In genomic region chr1:214429951-214430742, GRCh38 we compare ENCODE assay signal across 23 cellular contexts.
DNase-seq lines count a peak whose midpoint lies in the region; ATAC-seq and TF ChIP-seq lines count a peak whose summit lies in the region.
"Had no signal": no experiment of that assay in that cellular context is flagged by ENCODE, and none has a peak within 500 bp of the region (broad histone marks: within the 10 kb centered on the region; RNA-seq: fewer than 3 reads in every experiment).

No MANE protein-coding gene starts in this region.

- H3K27me3 Mint-ChIP-seq in MCF 10A (ENCODE audit: insufficient read depth, unreplicated experiment), result no peaks in the 10 kb centered on the region
- peaks cover 0 to 11% (median 9%) of the 10 kb centered on the region in 3 donors for H3K27me3 Mint-ChIP-seq in immature natural killer cell (ENCODE audit: low read depth in 3 of 3)
- H3K27me3 Mint-ChIP-seq: CD4-positive, alpha-beta T cell had no signal

- H3K27me3 ChIP-seq in breast epithelium (no peaks in the 10 kb centered on the region), RWPE2 (ENCODE audit: insufficient read depth, poor library complexity, severe bottlenecking) (no peaks in the 10 kb centered on the region), skeletal muscle satellite cell (ENCODE audit: control insufficient read depth, insufficient read depth, low read length) (no peaks in the 10 kb centered on the region)
- H3K27me3 ChIP-seq: cardiac muscle cell, pancreas, vagina had no signal

- no peak overlapping the region for H3K4me3 ChIP-seq in breast epithelium
- no peak overlapping the region for H3K4me3 ChIP-seq in RWPE2 (ENCODE audit: severe bottlenecking)
- H3K4me3 ChIP-seq in skeletal muscle satellite cell (ENCODE audit: low read length), result no peak overlapping the region
- H3K4me3 ChIP-seq: cardiac muscle cell, pancreas, vagina had no signal

- peak overlapping the region; percentile 66 for H3K27ac Mint-ChIP-seq in MCF 10A (ENCODE audit: low read depth, unreplicated experiment)
- H3K27ac Mint-ChIP-seq in immature natural killer cell, result peak overlapping the region in 1 of 6 donors; percentile 26
- H3K27ac Mint-ChIP-seq: CD4-positive, alpha-beta T cell; T-cell had no signal

- TF ChIP-seq POLR2A in breast epithelium (IDR thresholded peaks at IDR 0.05), result no peak

- no peaks in the 10 kb centered on the region for H3K9me3 ChIP-seq in breast epithelium
- H3K9me3 ChIP-seq in RWPE2 (ENCODE audit: severe bottlenecking), result no peaks in the 10 kb centered on the region
- H3K9me3 ChIP-seq in skeletal muscle satellite cell (replicated peaks; ENCODE audit: low read length), result no peaks in the 10 kb centered on the region
- H3K9me3 ChIP-seq: pancreas, vagina had no signal

- H3K4me1 ChIP-seq in breast epithelium (no peaks in the 10 kb centered on the region), RWPE2 (ENCODE audit: insufficient read depth, poor library complexity, severe bottlenecking) (peaks cover 37% of the 10 kb centered on the region), skeletal muscle satellite cell (ENCODE audit: control insufficient read depth, insufficient read depth, low read length) (peaks cover 53% of the 10 kb centered on the region)
- H3K4me1 ChIP-seq: vagina had no signal

- H3K36me3 ChIP-seq in breast epithelium (no peaks in the 10 kb centered on the region), RWPE2 (ENCODE audit: low read depth) (0 out of 2 replicates have a peak, but pooled peaks cover 3% of the 10 kb centered on the region), skeletal muscle satellite cell (ENCODE audit: insufficient read depth, low read length) (peaks cover 4% of the 10 kb centered on the region)
- H3K36me3 ChIP-seq: cardiac muscle cell, pancreas, vagina had no signal

- H3K9ac ChIP-seq in skeletal muscle satellite cell (ENCODE audit: low read depth, low read length), result peak overlapping the region; percentile 37

- intact Hi-C loops in MCF 10A (cut with micrococcal nuclease) (loop anchor here (10.0 kb wide), 1 partner anchor 45 kb away; no protein-coding TSS in a partner anchor), breast epithelium (cut with DNase I; ENCODE audit: low total_unique reads) (no loop called here)

- POLR2A ChIA-PET in MCF 10A (lab: Yijun Ruan, JAX), result interaction anchor here (0.7 to 5.8 kb wide), 9 partner anchors 8 to 120 kb away, joined by 3 to 60 read pairs (median 22); partner anchors contain the start of gene PTPN14

- no peak overlapping the region for H3K27ac ChIP-seq in breast epithelium
- H3K27ac ChIP-seq in RWPE2 (ENCODE audit: poor library complexity, severe bottlenecking), result peak overlapping the region; percentile 90
- H3K27ac ChIP-seq: cardiac muscle cell, pancreas, vagina had no signal

- no peak for TF ChIP-seq CTCF in MCF 10A (IDR thresholded peaks at IDR 0.05; ENCODE audit: unreplicated experiment)
- TF ChIP-seq CTCF in breast epithelium (IDR thresholded peaks at IDR 0.05), result no peak
- TF ChIP-seq CTCF in RWPE2 (IDR thresholded peaks at IDR 0.05; ENCODE audit: poor library complexity, severe bottlenecking), result no peak

- DNase-seq in MCF 10A (ENCODE audit: unreplicated experiment), result no peak
- no peak for DNase-seq in breast epithelium (ENCODE audit: low spot score in 2 of 2)
- no peak for DNase-seq in RWPE2 (ENCODE audit: low spot score)
- DNase-seq in fibroblast of peridontal ligament (ENCODE audit: extremely low read depth), result peak; percentile 33
- DNase-seq in immature natural killer cell, result no peak
- DNase-seq in retina, result no peak
- DNase-seq: activated CD4-positive, alpha-beta T cell treated with anti-CD3 and anti-CD28 coated beads for 48 hours; activated CD8-positive, alpha-beta memory T cell treated with anti-CD3 and anti-CD28 coated beads, Interleukin-2, amount 50 U/mL, for 4 hours; activated effector memory CD4-positive, alpha-beta T cell treated with anti-CD3 and anti-CD28 coated beads, Interleukin-2, amount 50 U/mL, for 16 hours; CD4-positive, alpha-beta T cell; dermis blood vessel endothelial cell; mammary epithelial cell; naive B cell; NCI-H1417 treated with DMSO at 0.1 percent for 48 hours; NCI-H526; pancreas; SHP77; T-cell had no signal

- H3K36me3 Mint-ChIP-seq in MCF 10A (ENCODE audit: insufficient read depth, unreplicated experiment), result peaks cover 40% of the 10 kb centered on the region
- no peaks in the 10 kb centered on the region for H3K36me3 Mint-ChIP-seq in immature natural killer cell
- H3K36me3 Mint-ChIP-seq: naive B cell, T-cell had no signal

- H3K4me1 Mint-ChIP-seq in MCF 10A (ENCODE audit: insufficient read depth, unreplicated experiment) (peaks cover 73% of the 10 kb centered on the region), immature natural killer cell (peaks cover 24 to 28% of the 10 kb centered on the region in 2 donors)

- H3K9me3 Mint-ChIP-seq in MCF 10A (ENCODE audit: unreplicated experiment), result no peaks in the 10 kb centered on the region
- H3K9me3 Mint-ChIP-seq in immature natural killer cell, result no peaks in the 10 kb centered on the region
- H3K9me3 Mint-ChIP-seq: CD4-positive, alpha-beta T cell; naive B cell had no signal

- CTCF ChIA-PET in MCF 10A (lab: Yijun Ruan, JAX), result interaction anchor here (0.7 to 1.2 kb wide), 2 partner anchors 9 to 45 kb away, joined by 3 to 4 read pairs; no protein-coding TSS in a partner anchor

- no TSS peak for BruUV-seq in MCF 10A (replicated peaks; lab: Mats Ljungman, UMichigan)

- no peak for ATAC-seq in RWPE2 (ENCODE audit: low read depth)
- no peak for ATAC-seq in GM21723 (IDR thresholded peaks at IDR 0.05; ENCODE audit: unreplicated experiment)
- ATAC-seq: pancreas, sciatic nerve, T-cell had no signal

- H3K4me2 ChIP-seq in skeletal muscle satellite cell (ENCODE audit: low read length), result peak overlapping the region; percentile 45

- H3K4me3 Mint-ChIP-seq in MCF 10A (ENCODE audit: unreplicated experiment) (no peak overlapping the region), immature natural killer cell (no peak overlapping the region)
- H3K4me3 Mint-ChIP-seq: CD4-positive, alpha-beta T cell; naive B cell; T-cell had no signal
